In the genomic region with DNA sequence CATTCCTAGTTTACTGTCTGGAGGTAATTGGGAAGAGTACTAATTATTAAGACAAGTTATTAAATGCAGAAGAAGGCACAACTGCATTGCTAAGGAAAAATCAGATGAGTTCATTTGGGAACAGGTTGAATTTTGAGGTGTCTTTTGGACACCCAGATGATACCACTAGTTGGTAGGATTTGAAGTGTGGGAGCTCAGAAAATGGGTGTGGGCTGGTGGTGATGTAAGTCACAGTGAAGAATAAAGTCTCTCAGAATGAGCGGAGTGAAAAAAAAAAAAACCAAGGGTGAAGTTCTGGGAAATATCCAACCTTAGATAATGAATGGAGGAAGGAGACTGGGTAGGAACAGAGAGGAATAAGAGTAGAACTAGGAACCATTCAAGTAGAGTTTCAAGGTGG, we compare ENCODE assay signal across 18 cellular contexts.
"Had no signal": no experiment of that assay in that cellular context is flagged by ENCODE, and none has a peak within 500 bp of the region (broad histone marks: within the 10 kb centered on the region; RNA-seq: fewer than 3 reads in every experiment).

No MANE protein-coding gene starts in this region.

- DNase-seq: colonic mucosa; cortex of kidney; dermis blood vessel endothelial cell; dorsolateral prefrontal cortex; effector CD4-positive, alpha-beta T cell; effector CD8-positive, alpha-beta T cell; effector memory CD4-positive, alpha-beta T cell; effector memory CD8-positive, alpha-beta T cell; endodermal cell; erythroblast; esophagus squamous epithelium; foreskin fibroblast; foreskin keratinocyte; foreskin melanocyte; gastrocnemius medialis; glutamatergic neuron; heart left ventricle; heart right ventricle had no signal
